Comparison of ENCODE assay signal across 16 cellular contexts in genomic region chr1:232398823-232399222, GRCh38.
A peak's percentile ranks its signal among the peaks of the same experiment; 100 is the strongest.
DNase-seq lines count a peak whose midpoint lies in the region; ATAC-seq and TF ChIP-seq lines count a peak whose summit lies in the region.
"Had no signal": no experiment of that assay in that cellular context is flagged by ENCODE, and none has a peak within 500 bp of the region (broad histone marks: within the 10 kb centered on the region; RNA-seq: fewer than 3 reads in every experiment).

No MANE protein-coding gene starts in this region.

- H3K27ac Mint-ChIP-seq in stimulated activated naive CD8-positive, alpha-beta T cell treated with anti-CD3 and anti-CD28 coated beads, Interleukin-15, amount 100 ng/mL, for 72 hours, result no peak overlapping the region
- H3K27ac Mint-ChIP-seq in endothelial cell (ENCODE audit: unreplicated experiment), result no peak overlapping the region
- peak overlapping the region; percentile 21 for H3K27ac Mint-ChIP-seq in stimulated activated effector memory CD8-positive, alpha-beta T cell treated with anti-CD3 and anti-CD28 coated beads, Interleukin-12 subunit alpha, Interleukin-12 subunit beta, amount 100 ng/mL, for 72 hours
- no peak overlapping the region for H3K27ac Mint-ChIP-seq in activated CD4-positive, alpha-beta T cell treated with anti-CD3 and anti-CD28 coated beads, Interleukin-2, amount 10 ng/mL, durations not matched to agents 24 days and 14 days
- H3K27ac Mint-ChIP-seq: CD14-positive monocyte had no signal

- no peaks in the 10 kb centered on the region for H3K9me3 Mint-ChIP-seq in stimulated activated naive CD8-positive, alpha-beta T cell treated with anti-CD3 and anti-CD28 coated beads, Interleukin-15, amount 100 ng/mL, for 72 hours
- no peaks in the 10 kb centered on the region for H3K9me3 Mint-ChIP-seq in endothelial cell (ENCODE audit: unreplicated experiment)
- H3K9me3 Mint-ChIP-seq in stimulated activated effector memory CD8-positive, alpha-beta T cell treated with anti-CD3 and anti-CD28 coated beads, Interleukin-12 subunit alpha, Interleukin-12 subunit beta, amount 100 ng/mL, for 72 hours, result no peaks in the 10 kb centered on the region
- H3K9me3 Mint-ChIP-seq in activated CD4-positive, alpha-beta T cell treated with anti-CD3 and anti-CD28 coated beads, Interleukin-2, amount 10 ng/mL, durations not matched to agents 24 days and 14 days, result no peaks in the 10 kb centered on the region
- H3K9me3 Mint-ChIP-seq: CD8-positive, alpha-beta memory T cell had no signal

- H3K36me3 Mint-ChIP-seq in endothelial cell (ENCODE audit: low read depth, unreplicated experiment), result peaks cover 57% of the 10 kb centered on the region
- peaks cover 32% of the 10 kb centered on the region for H3K36me3 Mint-ChIP-seq in stimulated activated effector memory CD8-positive, alpha-beta T cell treated with anti-CD3 and anti-CD28 coated beads, Interleukin-12 subunit alpha, Interleukin-12 subunit beta, amount 100 ng/mL, for 72 hours
- no peaks in the 10 kb centered on the region for H3K36me3 Mint-ChIP-seq in activated CD4-positive, alpha-beta T cell treated with anti-CD3 and anti-CD28 coated beads, Interleukin-2, amount 10 ng/mL, durations not matched to agents 24 days and 14 days (ENCODE audit: low read depth)

- ATAC-seq in stimulated activated naive CD8-positive, alpha-beta T cell treated with anti-CD3 and anti-CD28 coated beads, Interleukin-15, amount 100 ng/mL, for 72 hours, result peak; percentile 39
- ATAC-seq in stimulated activated naive CD8-positive, alpha-beta T cell treated with anti-CD3 and anti-CD28 coated beads, Interleukin-15, Interleukin-2, amounts not matched to agents 100 U/mL and 50 U/mL, for 24 hours, result no peak
- peak; percentile 46 for ATAC-seq in stimulated activated effector memory CD8-positive, alpha-beta T cell treated with anti-CD3 and anti-CD28 coated beads, Interleukin-12 subunit alpha, Interleukin-12 subunit beta, amount 100 ng/mL, for 72 hours
- ATAC-seq: A549 had no signal

- DNase-seq in stimulated activated naive CD8-positive, alpha-beta T cell treated with anti-CD3 and anti-CD28 coated beads, Interleukin-15, amount 100 ng/mL, for 72 hours, result no peak
- DNase-seq in stimulated activated naive CD8-positive, alpha-beta T cell treated with anti-CD3 and anti-CD28 coated beads, Interleukin-15, Interleukin-2, amounts not matched to agents 100 U/mL and 50 U/mL, for 24 hours, result no peak
- DNase-seq in RPMI8226 (peak; percentile 52), endothelial cell (ENCODE audit: low spot score) (no peak), AG08396 (ENCODE audit: low spot score) (no peak), NCI-H2171 (lab: John Stamatoyannopoulos, UW) (no peak)
- DNase-seq in stimulated activated effector memory CD8-positive, alpha-beta T cell treated with anti-CD3 and anti-CD28 coated beads, Interleukin-12 subunit alpha, Interleukin-12 subunit beta, amount 100 ng/mL, for 72 hours (ENCODE audit: low spot score in 2 of 2), result no peak
- DNase-seq in activated CD4-positive, alpha-beta T cell treated with anti-CD3 and anti-CD28 coated beads, Interleukin-2, amount 10 ng/mL, durations not matched to agents 24 days and 14 days, result no peak
- DNase-seq: Caco-2, GF-D8, GM23248, H7, IMR-90 had no signal

- H3K27me3 Mint-ChIP-seq in stimulated activated naive CD8-positive, alpha-beta T cell treated with anti-CD3 and anti-CD28 coated beads, Interleukin-15, amount 100 ng/mL, for 72 hours, result no peaks in the 10 kb centered on the region
- peaks cover 22% of the 10 kb centered on the region for H3K27me3 Mint-ChIP-seq in endothelial cell (ENCODE audit: unreplicated experiment)
- peaks cover 1% of the 10 kb centered on the region for H3K27me3 Mint-ChIP-seq in activated CD4-positive, alpha-beta T cell treated with anti-CD3 and anti-CD28 coated beads, Interleukin-2, amount 10 ng/mL, durations not matched to agents 24 days and 14 days

- TF ChIP-seq CTCF in endothelial cell (IDR thresholded peaks at IDR 0.05; ENCODE audit: unreplicated experiment), result no peak

- intact Hi-C loops in activated CD4-positive, alpha-beta T cell treated with anti-CD3 and anti-CD28 coated beads, Interleukin-2, amount 10 ng/mL, durations not matched to agents 24 days and 14 days (cut with micrococcal nuclease), result no loop called here

- H3K4me3 Mint-ChIP-seq in stimulated activated naive CD8-positive, alpha-beta T cell treated with anti-CD3 and anti-CD28 coated beads, Interleukin-15, amount 100 ng/mL, for 72 hours, result no peak overlapping the region
- H3K4me3 Mint-ChIP-seq in endothelial cell (ENCODE audit: unreplicated experiment), result peak overlapping the region; percentile 6
- H3K4me3 Mint-ChIP-seq in stimulated activated effector memory CD8-positive, alpha-beta T cell treated with anti-CD3 and anti-CD28 coated beads, Interleukin-12 subunit alpha, Interleukin-12 subunit beta, amount 100 ng/mL, for 72 hours, result no peak overlapping the region
- H3K4me3 Mint-ChIP-seq in activated CD4-positive, alpha-beta T cell treated with anti-CD3 and anti-CD28 coated beads, Interleukin-2, amount 10 ng/mL, durations not matched to agents 24 days and 14 days, result no peak overlapping the region
- H3K4me3 Mint-ChIP-seq: CD14-positive monocyte had no signal

- no peaks in the 10 kb centered on the region for H3K4me1 Mint-ChIP-seq in stimulated activated naive CD8-positive, alpha-beta T cell treated with anti-CD3 and anti-CD28 coated beads, Interleukin-15, amount 100 ng/mL, for 72 hours
- H3K4me1 Mint-ChIP-seq in endothelial cell (ENCODE audit: unreplicated experiment), result peaks cover 12% of the 10 kb centered on the region
- peaks cover 5% of the 10 kb centered on the region for H3K4me1 Mint-ChIP-seq in stimulated activated effector memory CD8-positive, alpha-beta T cell treated with anti-CD3 and anti-CD28 coated beads, Interleukin-12 subunit alpha, Interleukin-12 subunit beta, amount 100 ng/mL, for 72 hours
- no peaks in the 10 kb centered on the region for H3K4me1 Mint-ChIP-seq in activated CD4-positive, alpha-beta T cell treated with anti-CD3 and anti-CD28 coated beads, Interleukin-2, amount 10 ng/mL, durations not matched to agents 24 days and 14 days
- H3K4me1 Mint-ChIP-seq: CD14-positive monocyte had no signal
